ENCODE assay signal across 21 cellular contexts in the genomic region with DNA sequence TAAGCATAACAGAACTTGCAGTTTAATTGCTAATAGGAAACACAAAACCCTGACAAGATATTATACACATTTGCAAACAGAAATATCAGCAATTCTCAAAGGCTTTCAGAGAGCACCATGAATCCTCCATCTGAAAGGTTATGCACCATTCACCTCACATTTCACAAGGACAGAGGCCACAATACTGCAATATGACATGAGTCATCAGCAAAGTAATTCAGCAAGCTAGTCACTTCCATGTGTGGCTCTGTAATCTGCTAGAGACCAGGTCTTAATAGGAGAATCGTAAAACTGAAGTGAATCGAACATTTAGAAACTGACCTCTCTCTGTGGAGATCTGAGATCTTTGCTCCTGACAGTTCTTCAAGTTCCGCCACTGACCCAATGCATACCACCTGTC. TPM values are rescaled to one million over a fixed set of nuclear protein-coding genes. Genes with fewer than 3 reads are reported as not detected.
A peak's percentile ranks its signal among the peaks of the same experiment; 100 is the strongest.
DNase-seq lines count a peak whose midpoint lies in the region; ATAC-seq, FAIRE-seq and TF ChIP-seq lines count a peak whose summit lies in the region.
"Had no signal": no experiment of that assay in that cellular context is flagged by ENCODE, and none has a peak within 500 bp of the region (broad histone marks: within the 10 kb centered on the region; RNA-seq: fewer than 3 reads in every experiment).

No MANE protein-coding gene starts in this region.

- ATAC-seq in activated CD4-positive, alpha-beta T cell treated with anti-CD3 and anti-CD28 coated beads for 36 hours: peak; percentile 58
- no peak for ATAC-seq in HG03432 (IDR thresholded peaks at IDR 0.05; ENCODE audit: unreplicated experiment)
- ATAC-seq: heart left ventricle, SK-N-SH treated with all-trans-retinoic acid at 6 μM for 48 hours had no signal

- CTCF ChIA-PET in activated CD4-positive, alpha-beta T cell treated with anti-CD3 and anti-CD28 coated beads for 36 hours (lab: Charles Lee): no interaction called here

- peaks cover 70% of the 10 kb centered on the region for H3K36me3 Mint-ChIP-seq in activated CD4-positive, alpha-beta T cell treated with anti-CD3 and anti-CD28 coated beads for 36 hours (ENCODE audit: low read depth)
- peaks cover 80% of the 10 kb centered on the region for H3K36me3 Mint-ChIP-seq in activated CD4-positive, alpha-beta T cell treated with anti-CD3 and anti-CD28 coated beads, Interleukin-2, amount 10 ng/mL, durations not matched to agents 24 days and 14 days (ENCODE audit: low read depth)

- H3K9me3 Mint-ChIP-seq in activated CD4-positive, alpha-beta T cell treated with anti-CD3 and anti-CD28 coated beads for 36 hours (ENCODE audit: low read depth): no peaks in the 10 kb centered on the region
- H3K9me3 Mint-ChIP-seq in activated CD4-positive, alpha-beta T cell treated with anti-CD3 and anti-CD28 coated beads, Interleukin-2, amount 10 ng/mL, durations not matched to agents 24 days and 14 days: no peaks in the 10 kb centered on the region
- H3K9me3 Mint-ChIP-seq: activated CD4-positive, alpha-beta memory T cell treated with anti-CD3 and anti-CD28 coated beads for 36 hours; IgD-negative memory B cell had no signal

- no peak overlapping the region for H3K4me3 Mint-ChIP-seq in activated CD4-positive, alpha-beta T cell treated with anti-CD3 and anti-CD28 coated beads for 36 hours
- no peak overlapping the region for H3K4me3 Mint-ChIP-seq in activated CD4-positive, alpha-beta T cell treated with anti-CD3 and anti-CD28 coated beads, Interleukin-2, amount 10 ng/mL, durations not matched to agents 24 days and 14 days
- H3K4me3 Mint-ChIP-seq: activated CD4-positive, alpha-beta memory T cell treated with anti-CD3 and anti-CD28 coated beads for 36 hours; IgD-negative memory B cell had no signal

- DNase-seq in activated CD4-positive, alpha-beta T cell treated with anti-CD3 and anti-CD28 coated beads for 36 hours: no peak
- DNase-seq in activated CD4-positive, alpha-beta T cell treated with anti-CD3 and anti-CD28 coated beads, Interleukin-2, amount 10 ng/mL, durations not matched to agents 24 days and 14 days: no peak
- DNase-seq in MV-4-11 (lab: John Stamatoyannopoulos, UW) (peak; percentile 64), epithelial cell of esophagus (ENCODE audit: low read depth) (peak; percentile 43), small intestine (peak; percentile 7), NCI-H146 treated with DMSO at 0.1 percent for 48 hours (lab: John Stamatoyannopoulos, UW; ENCODE audit: unreplicated experiment) (no peak), NCI-H1930 (lab: John Stamatoyannopoulos, UW) (no peak)
- DNase-seq: activated CD4-positive, alpha-beta memory T cell treated with anti-CD3 and anti-CD28 coated beads for 36 hours; amniotic stem cell; heart left ventricle; islet precursor cell; midbrain; NCI-H1417 treated with DMSO at 0.1 percent for 48 hours; NCI-H226; stimulated activated CD4-positive, alpha-beta T cell treated with anti-CD3 and anti-CD28 coated beads, Interleukin-2, amount 100 ng/mL, for 24 hours; thyroid gland had no signal

- FAIRE-seq in small intestine (lab: Jason Lieb, UNC): no peak
- FAIRE-seq: A204.1 had no signal

- H3K27me3 ChIP-seq in small intestine (ENCODE audit: control insufficient read depth in 2 of 2, insufficient read depth in 2 of 2, low read length in 2 of 2): no peaks in the 10 kb centered on the region
- H3K27me3 ChIP-seq: heart left ventricle, thyroid gland had no signal

- WGBS in small intestine, 3 donors: 59 to 86% (median 63%) methylated on average over 3 of the region's 3 CpGs

- no peaks in the 10 kb centered on the region for H3K27me3 Mint-ChIP-seq in activated CD4-positive, alpha-beta T cell treated with anti-CD3 and anti-CD28 coated beads for 36 hours
- no peaks in the 10 kb centered on the region for H3K27me3 Mint-ChIP-seq in activated CD4-positive, alpha-beta T cell treated with anti-CD3 and anti-CD28 coated beads, Interleukin-2, amount 10 ng/mL, durations not matched to agents 24 days and 14 days
- H3K27me3 Mint-ChIP-seq: activated CD4-positive, alpha-beta memory T cell treated with anti-CD3 and anti-CD28 coated beads for 36 hours; IgD-negative memory B cell had no signal

- H3K36me3 ChIP-seq in small intestine (ENCODE audit: control insufficient read depth in 2 of 2, insufficient read depth in 2 of 2, low read length in 2 of 2): peaks cover 18 to 23% of the 10 kb centered on the region in 2 donors

- H3K4me1 Mint-ChIP-seq in activated CD4-positive, alpha-beta T cell treated with anti-CD3 and anti-CD28 coated beads for 36 hours: no peaks in the 10 kb centered on the region
- H3K4me1 Mint-ChIP-seq in activated CD4-positive, alpha-beta T cell treated with anti-CD3 and anti-CD28 coated beads, Interleukin-2, amount 10 ng/mL, durations not matched to agents 24 days and 14 days: no peaks in the 10 kb centered on the region
- H3K4me1 Mint-ChIP-seq: IgD-negative memory B cell had no signal

- no peak overlapping the region for H3K27ac Mint-ChIP-seq in activated CD4-positive, alpha-beta T cell treated with anti-CD3 and anti-CD28 coated beads for 36 hours
- H3K27ac Mint-ChIP-seq in activated CD4-positive, alpha-beta T cell treated with anti-CD3 and anti-CD28 coated beads, Interleukin-2, amount 10 ng/mL, durations not matched to agents 24 days and 14 days: no peak overlapping the region
- H3K27ac Mint-ChIP-seq: activated CD4-positive, alpha-beta memory T cell treated with anti-CD3 and anti-CD28 coated beads for 36 hours; IgD-negative memory B cell had no signal

- H3K27ac ChIP-seq in small intestine (ENCODE audit: low read depth in 1 of 2, low read length in 1 of 2): no peak overlapping the region
- H3K27ac ChIP-seq: heart left ventricle, thyroid gland had no signal

- POLR2A ChIA-PET in activated CD4-positive, alpha-beta T cell treated with anti-CD3 and anti-CD28 coated beads for 36 hours (lab: Charles Lee): interaction anchor here (0.6 kb wide), 1 partner anchor 346 kb away, joined by 3 read pairs; no protein-coding TSS in a partner anchor

- H3K9me3 ChIP-seq in small intestine (ENCODE audit: control insufficient read depth, low read depth): no peaks in the 10 kb centered on the region
- H3K9me3 ChIP-seq: HAP-1, heart left ventricle, thyroid gland had no signal

- no peak for TF ChIP-seq CTCF in epithelial cell of esophagus (IDR thresholded peaks at IDR 0.05; ENCODE audit: insufficient read depth, low read depth, low read length, missing control alignments)

- no peak overlapping the region for H3K4me3 ChIP-seq in epithelial cell of esophagus (ENCODE audit: low read length)
- no peak overlapping the region for H3K4me3 ChIP-seq in small intestine (ENCODE audit: low read depth in 1 of 2, low read length in 2 of 2)
- H3K4me3 ChIP-seq: HAP-1, heart left ventricle, thyroid gland had no signal

- no peaks in the 10 kb centered on the region for H3K4me1 ChIP-seq in small intestine (ENCODE audit: control insufficient read depth in 2 of 2, insufficient read depth in 1 of 2, low read depth in 1 of 2, low read length in 1 of 2)
- H3K4me1 ChIP-seq: HAP-1, heart left ventricle, thyroid gland had no signal

- intact Hi-C loops in activated CD4-positive, alpha-beta T cell treated with anti-CD3 and anti-CD28 coated beads for 36 hours (cut with DNase I, micrococcal nuclease): no loop called here
- intact Hi-C loops in activated CD4-positive, alpha-beta T cell treated with anti-CD3 and anti-CD28 coated beads, Interleukin-2, amount 10 ng/mL, durations not matched to agents 24 days and 14 days (cut with micrococcal nuclease): no loop called here

RNA-seq across cellular contexts. Expression of a gene that starts 28.3 kb away (rescaled TPM):
- 100 to 1,000 TPM; 261 to 286 TPM for total RNA-seq in activated CD4-positive, alpha-beta T cell treated with anti-CD3 and anti-CD28 coated beads for 36 hours
- total RNA-seq in activated CD4-positive, alpha-beta T cell treated with anti-CD3 and anti-CD28 coated beads, Interleukin-2, amount 10 ng/mL, durations not matched to agents 24 days and 14 days: 226 and 234 TPM in 2 replicates
- 10 to 100 TPM in 1 of 3 donors, 1 to 10 TPM in 2; 5.1 to 47.3 (median 9.5) TPM for polyA plus RNA-seq in small intestine

RNA-seq across cellular contexts. Expression of a gene that starts 60.0 kb away (rescaled TPM):
- total RNA-seq in activated CD4-positive, alpha-beta T cell treated with anti-CD3 and anti-CD28 coated beads for 36 hours: 10 to 100 TPM; 57.7 to 80.2 TPM
- 84.9 and 90.9 TPM in 2 replicates for total RNA-seq in activated CD4-positive, alpha-beta T cell treated with anti-CD3 and anti-CD28 coated beads, Interleukin-2, amount 10 ng/mL, durations not matched to agents 24 days and 14 days
- 10 to 100 TPM; 11.3 to 14.8 (median 11.4) TPM for polyA plus RNA-seq in small intestine

Comparison
In these comparisons a context has a peak if more than half of its experiments do, and no peak if none do; other contexts are left out.
1. DNase-seq: peak in MV-4-11 (single experiment), epithelial cell of esophagus (single experiment) and small intestine (single experiment); none in activated CD4-positive, alpha-beta T cell treated with anti-CD3 and anti-CD28 coated beads for 36 hours (single experiment), activated CD4-positive, alpha-beta T cell treated with anti-CD3 and anti-CD28 coated beads, Interleukin-2, amount 10 ng/mL, durations not matched to agents 24 days and 14 days (single experiment), NCI-H146 treated with DMSO at 0.1 percent for 48 hours (single experiment) and NCI-H1930 (0 of 2).